ENCODE assay signal across 8 cellular contexts in the genomic region with DNA sequence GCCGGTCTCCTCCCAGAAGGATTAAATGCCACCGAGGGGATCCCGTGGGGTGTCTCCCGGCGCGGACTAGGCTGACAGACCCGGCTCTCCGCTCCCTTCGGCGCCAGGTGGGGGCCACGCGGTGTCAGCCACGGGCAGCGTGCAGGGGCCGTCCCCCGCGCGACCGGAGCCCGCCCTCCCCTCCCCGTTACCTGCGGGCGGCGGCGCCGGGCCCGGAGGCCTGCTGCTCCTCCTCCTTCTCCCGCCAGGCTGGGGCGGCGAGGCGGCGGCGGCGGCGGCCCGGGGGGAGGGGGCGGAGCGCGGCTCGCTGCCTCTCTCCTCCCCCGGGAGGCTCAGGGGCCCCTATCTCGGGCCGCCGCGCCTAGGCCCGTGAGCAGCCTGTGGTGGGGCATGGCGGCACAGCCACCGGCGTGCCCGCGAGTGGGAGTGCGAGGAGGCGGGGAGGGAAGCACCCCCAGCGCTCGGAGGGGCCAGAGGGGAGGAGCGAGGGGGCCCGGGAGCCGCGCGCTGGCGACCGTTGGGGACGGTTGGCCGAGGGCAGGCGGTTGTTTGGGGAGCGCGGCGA. TPM values are rescaled to one million over a fixed set of nuclear protein-coding genes. Genes with fewer than 3 reads are reported as not detected.
DNase-seq lines count a peak whose midpoint lies in the region; ATAC-seq lines count a peak whose summit lies in the region.

No MANE protein-coding gene starts in this region.

- no peaks in the 10 kb centered on the region for H3K27me3 ChIP-seq in esophagus (ENCODE audit: control insufficient read depth in 1 of 2, insufficient read depth in 2 of 2, low read length in 2 of 2)

- H3K9me3 ChIP-seq in esophagus (ENCODE audit: control insufficient read depth in 2 of 2, insufficient read depth in 1 of 2, low read depth in 1 of 2, low read length in 1 of 2) = no peaks in the 10 kb centered on the region

- H3K36me3 ChIP-seq in esophagus (ENCODE audit: control insufficient read depth in 2 of 2, insufficient read depth in 2 of 2, low read length in 1 of 2) = no peaks in the 10 kb centered on the region

- H3K27ac ChIP-seq in esophagus (ENCODE audit: low read depth in 2 of 2, low read length in 1 of 2) = peak overlapping the region; percentile 93 to 95

- no peaks in the 10 kb centered on the region for H3K4me1 ChIP-seq in esophagus (ENCODE audit: control insufficient read depth in 2 of 2, insufficient read depth in 2 of 2, low read length in 1 of 2)

- peak overlapping the region; percentile 57 to 91 for H3K4me3 ChIP-seq in esophagus (ENCODE audit: low read depth in 1 of 2, low read length in 2 of 2)

- in situ Hi-C loops in ACHN (cut with HindIII; ENCODE audit: low pct_ligation_motif_present, low pct_unique_long_range_greater_than_20kb, low sequenced_read_pairs) = no loop called here

- H3K9me3 Mint-ChIP-seq in stimulated activated effector memory CD8-positive, alpha-beta T cell treated with anti-CD3 and anti-CD28 coated beads, Interleukin-12 subunit alpha, Interleukin-12 subunit beta, amount 100 ng/mL, for 72 hours = no peaks in the 10 kb centered on the region

- peak; percentile 59 for DNase-seq in ACHN
- DNase-seq in NCI-H460 (ENCODE audit: extremely low read depth, low read depth) = peak; percentile 38
- DNase-seq in activated T-cell treated with anti-CD3 and anti-CD28 coated beads for 4 hours = peak; percentile 45
- peak; percentile 60 for DNase-seq in myocyte (ENCODE audit: low read depth)
- peak; percentile 62 to 83 for DNase-seq in stimulated activated effector memory CD8-positive, alpha-beta T cell treated with anti-CD3 and anti-CD28 coated beads, Interleukin-12 subunit alpha, Interleukin-12 subunit beta, amount 100 ng/mL, for 72 hours (ENCODE audit: low spot score in 2 of 2)

- WGBS in esophagus, 2 donors = 0% methylated on average over 16 to 68 of the region's 68 CpGs

- ATAC-seq in GM18520 (IDR thresholded peaks at IDR 0.05; ENCODE audit: unreplicated experiment) (peak; percentile 35), HG03025 (IDR thresholded peaks at IDR 0.05; ENCODE audit: low FRiP score, unreplicated experiment) (peak; percentile 44)
- peak; percentile 77 for ATAC-seq in stimulated activated effector memory CD8-positive, alpha-beta T cell treated with anti-CD3 and anti-CD28 coated beads, Interleukin-12 subunit alpha, Interleukin-12 subunit beta, amount 100 ng/mL, for 72 hours

- peaks cover 23% of the 10 kb centered on the region for H3K36me3 Mint-ChIP-seq in stimulated activated effector memory CD8-positive, alpha-beta T cell treated with anti-CD3 and anti-CD28 coated beads, Interleukin-12 subunit alpha, Interleukin-12 subunit beta, amount 100 ng/mL, for 72 hours

- peak overlapping the region; percentile 87 for H3K4me3 Mint-ChIP-seq in stimulated activated effector memory CD8-positive, alpha-beta T cell treated with anti-CD3 and anti-CD28 coated beads, Interleukin-12 subunit alpha, Interleukin-12 subunit beta, amount 100 ng/mL, for 72 hours

- H3K27ac Mint-ChIP-seq in stimulated activated effector memory CD8-positive, alpha-beta T cell treated with anti-CD3 and anti-CD28 coated beads, Interleukin-12 subunit alpha, Interleukin-12 subunit beta, amount 100 ng/mL, for 72 hours = peak overlapping the region; percentile 97

- peaks cover 38% of the 10 kb centered on the region for H3K4me1 Mint-ChIP-seq in stimulated activated effector memory CD8-positive, alpha-beta T cell treated with anti-CD3 and anti-CD28 coated beads, Interleukin-12 subunit alpha, Interleukin-12 subunit beta, amount 100 ng/mL, for 72 hours

RNA-seq across cellular contexts. Expression of a gene that starts 0.5 kb away (rescaled TPM):
- total RNA-seq in NCI-H460 (2014; rRNA removed; shearing (Covaris generic)) = 21.1 and 22.3 TPM in 2 replicates
- 8.7 and 17.9 TPM in 2 replicates for polyA plus RNA-seq in NCI-H460 (2014; cell fraction: nucleus; rRNA removed)
- polyA plus RNA-seq in esophagus = 1 to 10 TPM; 6.7 to 7.2 TPM
- total RNA-seq in myocyte = 20.5 and 28.3 TPM in 2 replicates
- 5.5 TPM for polyA plus RNA-seq in myocyte (2012)

Comparison
In these comparisons a context has a peak if more than half of its experiments do, and no peak if none do; other contexts are left out.
1. Peak in every context shown above with its lines: DNase-seq, ATAC-seq, H3K4me3 ChIP-seq and H3K27ac ChIP-seq.